In genomic region chr17:39393732-39394131, GRCh38 we compare ENCODE assay signal across 2 cellular contexts.
TF ChIP-seq lines count a peak whose summit lies in the region.

No MANE protein-coding gene starts in this region.

TF ChIP-seq in A549, 52 proteins besides CTCF, POLR2A, EP300 and RAD21 (continued from another document):
- no peak for TF ChIP-seq HOXB5 (CRISPR knock-in tag; IDR thresholded peaks at IDR 0.05)
- TF ChIP-seq, protein P1, sequence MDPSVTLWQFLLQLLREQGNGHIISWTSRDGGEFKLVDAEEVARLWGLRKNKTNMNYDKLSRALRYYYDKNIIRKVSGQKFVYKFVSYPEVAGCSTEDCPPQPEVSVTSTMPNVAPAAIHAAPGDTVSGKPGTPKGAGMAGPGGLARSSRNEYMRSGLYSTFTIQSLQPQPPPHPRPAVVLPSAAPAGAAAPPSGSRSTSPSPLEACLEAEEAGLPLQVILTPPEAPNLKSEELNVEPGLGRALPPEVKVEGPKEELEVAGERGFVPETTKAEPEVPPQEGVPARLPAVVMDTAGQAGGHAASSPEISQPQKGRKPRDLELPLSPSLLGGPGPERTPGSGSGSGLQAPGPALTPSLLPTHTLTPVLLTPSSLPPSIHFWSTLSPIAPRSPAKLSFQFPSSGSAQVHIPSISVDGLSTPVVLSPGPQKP (IDR thresholded peaks at IDR 0.05; ENCODE audit: low read depth, low read length): no peak

TF ChIP-seq in GM23338, 12 proteins besides CTCF, POLR2A, EP300 and RAD21 (continued from another document):
- TF ChIP-seq ZNF462 (CRISPR knock-in tag; IDR thresholded peaks at IDR 0.05): no peak
- TF ChIP-seq ETS1 (IDR thresholded peaks at IDR 0.05): no peak
- no peak for TF ChIP-seq POLR2AphosphoS5 (IDR thresholded peaks at IDR 0.05; ENCODE audit: low read depth)
- TF ChIP-seq EZH2phosphoT487 (IDR thresholded peaks at IDR 0.05; ENCODE audit: unreplicated experiment): no peak
- no peak for TF ChIP-seq REST (IDR thresholded peaks at IDR 0.05; ENCODE audit: unreplicated experiment)
- no peak for TF ChIP-seq NANOG (IDR thresholded peaks at IDR 0.05; ENCODE audit: borderline replicate concordance)
- TF ChIP-seq STAT1 (IDR thresholded peaks at IDR 0.05; ENCODE audit: unreplicated experiment): no peak
- TF ChIP-seq EZH2 (IDR thresholded peaks at IDR 0.05; ENCODE audit: low read depth, unreplicated experiment): no peak
- TF ChIP-seq CREB1 (CRISPR knock-in tag; IDR thresholded peaks at IDR 0.05; ENCODE audit: low read depth): no peak
- no peak for TF ChIP-seq JUNB (IDR thresholded peaks at IDR 0.05; ENCODE audit: unreplicated experiment)
